ENCODE assay signal across 22 cellular contexts in genomic region chr1:116850436-116850835, GRCh38. TPM values are rescaled to one million over a fixed set of nuclear protein-coding genes. Genes with fewer than 3 reads are reported as not detected.
DNase-seq lines count a peak whose midpoint lies in the region; ATAC-seq and TF ChIP-seq lines count a peak whose summit lies in the region.
"Had no signal": no experiment of that assay in that cellular context is flagged by ENCODE, and none has a peak within 500 bp of the region (broad histone marks: within the 10 kb centered on the region; RNA-seq: fewer than 3 reads in every experiment).

No MANE protein-coding gene starts in this region.

- H3K4me1 Mint-ChIP-seq in nephron, result peaks cover 61% of the 10 kb centered on the region
- H3K4me1 Mint-ChIP-seq in WTC11, result peaks cover 51% of the 10 kb centered on the region
- H3K4me1 Mint-ChIP-seq in activated CD4-positive, alpha-beta T cell treated with anti-CD3 and anti-CD28 coated beads, Interleukin-2, amount 10 ng/mL, durations not matched to agents 7 days and 5 days, result peaks cover 35% of the 10 kb centered on the region

- H3K4me3 Mint-ChIP-seq in nephron, result no peak overlapping the region
- no peak overlapping the region for H3K4me3 Mint-ChIP-seq in WTC11
- no peak overlapping the region for H3K4me3 Mint-ChIP-seq in activated CD4-positive, alpha-beta T cell treated with anti-CD3 and anti-CD28 coated beads, Interleukin-2, amount 10 ng/mL, durations not matched to agents 7 days and 5 days
- H3K4me3 Mint-ChIP-seq: CD8-positive, alpha-beta memory T cell had no signal

- no peaks in the 10 kb centered on the region for H3K27me3 Mint-ChIP-seq in nephron (ENCODE audit: low read depth)
- H3K27me3 Mint-ChIP-seq in WTC11 (ENCODE audit: low read depth), result no peaks in the 10 kb centered on the region
- H3K27me3 Mint-ChIP-seq in activated CD4-positive, alpha-beta T cell treated with anti-CD3 and anti-CD28 coated beads, Interleukin-2, amount 10 ng/mL, durations not matched to agents 7 days and 5 days, result no peaks in the 10 kb centered on the region

- CTCF ChIA-PET in WTC11 (lab: Charles Lee), result no interaction called here
- CTCF ChIA-PET in activated CD4-positive, alpha-beta T cell treated with anti-CD3 and anti-CD28 coated beads, Interleukin-2, amount 10 ng/mL, durations not matched to agents 7 days and 5 days (lab: Charles Lee), result no interaction called here

- H3K9me3 Mint-ChIP-seq in nephron (peaks cover under 1% of the 10 kb centered on the region), WTC11 (peaks cover 8% of the 10 kb centered on the region)
- H3K9me3 Mint-ChIP-seq in activated CD4-positive, alpha-beta T cell treated with anti-CD3 and anti-CD28 coated beads, Interleukin-2, amount 10 ng/mL, durations not matched to agents 7 days and 5 days, result peaks cover 7% of the 10 kb centered on the region
- H3K9me3 Mint-ChIP-seq: CD8-positive, alpha-beta memory T cell had no signal

- TF ChIP-seq CTCF in nephron (IDR thresholded peaks at IDR 0.05; ENCODE audit: unreplicated experiment in 3 of 3) (no peak), WTC11 (IDR thresholded peaks at IDR 0.05) (no peak)

- ATAC-seq in GM19463 (IDR thresholded peaks at IDR 0.05; ENCODE audit: unreplicated experiment), result no peak
- no peak for ATAC-seq in WTC11
- ATAC-seq: Right ventricle myocardium inferior had no signal

- peak overlapping the region in 2 of 3 experiments; percentile 7 to 38 for H3K27ac Mint-ChIP-seq in nephron
- H3K27ac Mint-ChIP-seq in WTC11, result no peak overlapping the region
- no peak overlapping the region for H3K27ac Mint-ChIP-seq in activated CD4-positive, alpha-beta T cell treated with anti-CD3 and anti-CD28 coated beads, Interleukin-2, amount 10 ng/mL, durations not matched to agents 7 days and 5 days
- H3K27ac Mint-ChIP-seq: CD8-positive, alpha-beta memory T cell had no signal

- DNase-seq in EH (ENCODE audit: low read depth) (peak; percentile 58), RPMI7951 (ENCODE audit: low read depth) (peak; percentile 49), dermis blood vessel endothelial cell (peak; percentile 63), A172 (ENCODE audit: low spot score) (no peak), WTC11 (ENCODE audit: low spot score) (no peak)
- DNase-seq in activated CD4-positive, alpha-beta T cell treated with anti-CD3 and anti-CD28 coated beads, Interleukin-2, amount 10 ng/mL, durations not matched to agents 7 days and 5 days, result no peak
- DNase-seq: 8988T; AML-193; C1 segment of cervical spinal cord; Calu3; CD8-positive, alpha-beta memory T cell; Kasumi-1; MG63; NCI-H1048; NCI-H1417 treated with DMSO at 0.1 percent for 48 hours; NCI-H187; NCI-H446 treated with DMSO at 0.1 percent for 48 hours; NCI-H526 treated with DMSO at 0.1 percent for 48 hours; OCI-M1 had no signal

- POLR2A ChIA-PET in WTC11 (lab: Charles Lee), result no interaction called here
- POLR2A ChIA-PET in activated CD4-positive, alpha-beta T cell treated with anti-CD3 and anti-CD28 coated beads, Interleukin-2, amount 10 ng/mL, durations not matched to agents 7 days and 5 days (lab: Charles Lee), result no interaction called here

- H3K36me3 Mint-ChIP-seq in nephron (ENCODE audit: low read depth), result no peaks in the 10 kb centered on the region
- H3K36me3 Mint-ChIP-seq in WTC11, result peaks cover 3% of the 10 kb centered on the region; the same call in 1 of the 2 replicates
- H3K36me3 Mint-ChIP-seq in activated CD4-positive, alpha-beta T cell treated with anti-CD3 and anti-CD28 coated beads, Interleukin-2, amount 10 ng/mL, durations not matched to agents 7 days and 5 days (ENCODE audit: low read depth), result no peaks in the 10 kb centered on the region
- H3K36me3 Mint-ChIP-seq: CD8-positive, alpha-beta memory T cell had no signal

TF ChIP-seq in WTC11, 78 proteins besides CTCF, POLR2A, EP300 and RAD21 (continues in another document):
- TF ChIP-seq FOXJ3 (CRISPR knock-in tag; IDR thresholded peaks at IDR 0.05; ENCODE audit: borderline replicate concordance) (no peak), JUN (CRISPR knock-in tag; IDR thresholded peaks at IDR 0.05) (no peak), ZBTB21 (CRISPR knock-in tag; IDR thresholded peaks at IDR 0.05; ENCODE audit: borderline replicate concordance) (no peak), ZSCAN18 (CRISPR knock-in tag; IDR thresholded peaks at IDR 0.05) (no peak), NFYB (CRISPR knock-in tag; conservative IDR thresholded peaks at IDR 0.05; ENCODE audit: low read depth) (no peak), NFATC4 (CRISPR knock-in tag; IDR thresholded peaks at IDR 0.05) (no peak), E2F1 (CRISPR knock-in tag; IDR thresholded peaks at IDR 0.05) (no peak), ATF1 (CRISPR knock-in tag; IDR thresholded peaks at IDR 0.05) (no peak), ARID4B (CRISPR knock-in tag; IDR thresholded peaks at IDR 0.05; ENCODE audit: borderline replicate concordance) (no peak), GTF2I (CRISPR knock-in tag; conservative IDR thresholded peaks at IDR 0.05) (no peak), PREB (CRISPR knock-in tag; IDR thresholded peaks at IDR 0.05; ENCODE audit: borderline replicate concordance) (no peak)

RNA-seq across cellular contexts. Expression of gene PTGFRN, which starts 59.3 kb away (rescaled TPM):
- total RNA-seq in RPMI7951 (2014; rRNA removed; shearing (Covaris generic)), result 76.1 and 101 TPM in 2 replicates
- total RNA-seq in dermis blood vessel endothelial cell (71.8 and 76.4 TPM in 2 replicates), WTC11 (2021) (38.2 to 39.6 TPM (median 38.7 TPM) in 3 replicates)
- total RNA-seq in A172 (2014; rRNA removed; shearing (Covaris generic)), result 44.5 and 55.4 TPM in 2 replicates
- 1 to 10 TPM in 1 of 2 experiments, under 1 TPM in 1; 0.79 to 1.3 TPM for total RNA-seq in activated CD4-positive, alpha-beta T cell treated with anti-CD3 and anti-CD28 coated beads, Interleukin-2, amount 10 ng/mL, durations not matched to agents 7 days and 5 days

Comparison
In these comparisons a context has a peak if more than half of its experiments do, and no peak if none do; other contexts are left out.
1. DNase-seq: peak in EH (single experiment), RPMI7951 (single experiment) and dermis blood vessel endothelial cell (single experiment); none in A172 (single experiment), WTC11 (single experiment) and activated CD4-positive, alpha-beta T cell treated with anti-CD3 and anti-CD28 coated beads, Interleukin-2, amount 10 ng/mL, durations not matched to agents 7 days and 5 days (single experiment).
2. H3K27ac Mint-ChIP-seq: peak in nephron (2 of 3); none in WTC11 (single experiment) and activated CD4-positive, alpha-beta T cell treated with anti-CD3 and anti-CD28 coated beads, Interleukin-2, amount 10 ng/mL, durations not matched to agents 7 days and 5 days (single experiment).
3. RNA of gene PTGFRN, which starts 59.3 kb away (total RNA-seq): 76.1 to 101 TPM in RPMI7951, 71.8 to 76.4 TPM in dermis blood vessel endothelial cell, 44.5 to 55.4 TPM in A172 and 38.2 to 39.6 TPM in WTC11; 0.79 to 1.3 TPM in activated CD4-positive, alpha-beta T cell treated with anti-CD3 and anti-CD28 coated beads, Interleukin-2, amount 10 ng/mL, durations not matched to agents 7 days and 5 days; every median in the first group is over 10 times any median in the second.